ENCODE assay signal across 1 cellular context in genomic region chr20:36064661-36065426, GRCh38.
A peak's percentile ranks its signal among the peaks of the same experiment; 100 is the strongest.
TF ChIP-seq lines count a peak whose summit lies in the region.

No MANE protein-coding gene starts in this region.

TF ChIP-seq in HEK293, 187 proteins besides CTCF, POLR2A, EP300 and RAD21 (continued from another document):
- TF ChIP-seq, protein P1, sequence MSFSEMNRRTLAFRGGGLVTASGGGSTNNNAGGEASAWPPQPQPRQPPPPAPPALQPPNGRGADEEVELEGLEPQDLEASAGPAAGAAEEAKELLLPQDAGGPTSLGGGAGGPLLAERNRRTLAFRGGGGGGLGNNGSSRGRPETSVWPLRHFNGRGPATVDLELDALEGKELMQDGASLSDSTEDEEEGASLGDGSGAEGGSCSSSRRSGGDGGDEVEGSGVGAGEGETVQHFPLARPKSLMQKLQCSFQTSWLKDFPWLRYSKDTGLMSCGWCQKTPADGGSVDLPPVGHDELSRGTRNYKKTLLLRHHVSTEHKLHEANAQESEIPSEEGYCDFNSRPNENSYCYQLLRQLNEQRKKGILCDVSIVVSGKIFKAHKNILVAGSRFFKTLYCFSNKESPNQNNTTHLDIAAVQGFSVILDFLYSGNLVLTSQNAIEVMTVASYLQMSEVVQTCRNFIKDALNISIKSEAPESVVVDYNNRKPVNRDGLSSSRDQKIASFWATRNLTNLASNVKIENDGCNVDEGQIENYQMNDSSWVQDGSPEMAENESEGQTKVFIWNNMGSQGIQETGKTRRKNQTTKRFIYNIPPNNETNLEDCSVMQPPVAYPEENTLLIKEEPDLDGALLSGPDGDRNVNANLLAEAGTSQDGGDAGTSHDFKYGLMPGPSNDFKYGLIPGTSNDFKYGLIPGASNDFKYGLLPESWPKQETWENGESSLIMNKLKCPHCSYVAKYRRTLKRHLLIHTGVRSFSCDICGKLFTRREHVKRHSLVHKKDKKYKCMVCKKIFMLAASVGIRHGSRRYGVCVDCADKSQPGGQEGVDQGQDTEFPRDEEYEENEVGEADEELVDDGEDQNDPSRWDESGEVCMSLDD (tag by site-specific recombination; IDR thresholded peaks at IDR 0.05): no peak
- TF ChIP-seq PRDM1 (tag by site-specific recombination; IDR thresholded peaks at IDR 0.05) (no peak), SCRT2 (tag by site-specific recombination; IDR thresholded peaks at IDR 0.05) (no peak), ZBTB26 (tag by site-specific recombination; optimal IDR thresholded peaks at IDR 0.05) (peak; percentile 21), ZNF24 (tag by site-specific recombination; IDR thresholded peaks at IDR 0.05) (no peak), ZNF624 (tag by site-specific recombination; IDR thresholded peaks at IDR 0.05) (no peak), ZNF76 (tag by site-specific recombination; IDR thresholded peaks at IDR 0.05; ENCODE audit: borderline replicate concordance, low read depth) (peak; percentile 77), PRDM2 (tag by site-specific recombination; IDR thresholded peaks at IDR 0.05; ENCODE audit: borderline replicate concordance) (no peak), ZNF133 (tag by site-specific recombination; IDR thresholded peaks at IDR 0.05) (no peak), OSR2 (tag by site-specific recombination; IDR thresholded peaks at IDR 0.05) (peak; percentile 65), KLF10 (tag by site-specific recombination; IDR thresholded peaks at IDR 0.05) (no peak), SP3 (tag by site-specific recombination; IDR thresholded peaks at IDR 0.05) (peak; percentile 83), EGR2 (tag by site-specific recombination; IDR thresholded peaks at IDR 0.05; ENCODE audit: low read depth) (no peak)
